ENCODE assay signal across 10 cellular contexts in genomic region chr16:86587955-86588354, GRCh38. TPM values are rescaled to one million over a fixed set of nuclear protein-coding genes. Genes with fewer than 3 reads are reported as not detected.
A peak's percentile ranks its signal among the peaks of the same experiment; 100 is the strongest.
DNase-seq lines count a peak whose midpoint lies in the region; ATAC-seq, FAIRE-seq and TF ChIP-seq lines count a peak whose summit lies in the region.
"Not testable (repeated sequence)": the region's sequence is repeated elsewhere in the genome, so short reads cannot be mapped to it uniquely, and the experiment has no call there.
"Had no signal": no experiment of that assay in that cellular context is flagged by ENCODE, and none has a peak within 500 bp of the region (broad histone marks: within the 10 kb centered on the region; RNA-seq: fewer than 3 reads in every experiment).

No MANE protein-coding gene starts in this region.

- not testable (repeated sequence) for TF ChIP-seq RAD21 in IMR-90 (IDR thresholded peaks at IDR 0.05; ENCODE audit: low read length); GM12878 (IDR thresholded peaks at IDR 0.05; ENCODE audit: insufficient read depth, low read depth, low read length)

- H4K20me1 ChIP-seq in IMR-90 (ENCODE audit: insufficient read depth, low read length); GM12878 (ENCODE audit: control insufficient read depth, insufficient read depth); endothelial cell of umbilical vein (replicated peaks; ENCODE audit: control insufficient read depth, extremely low read depth, insufficient read depth, low read length): not testable (repeated sequence)

- not testable (repeated sequence) for H3K4me2 ChIP-seq in IMR-90 (ENCODE audit: low read depth, low read length); GM12878 (ENCODE audit: control insufficient read depth, insufficient read depth); endothelial cell of umbilical vein (ENCODE audit: insufficient read depth, low read length)

- not testable (repeated sequence) for H4K91ac ChIP-seq in IMR-90 (ENCODE audit: insufficient read depth, low read depth, low read length)

- WGBS in IMR-90 (ENCODE audit: extremely low coverage in 2 of 2, insufficient read length in 1 of 2), 2 experiments = 96% methylated on average over 3 of the region's 3 CpGs; no CpG with 5 or more reads in 1 of the 2 experiments
- WGBS in GM12878 (ENCODE audit: insufficient coverage, insufficient replicate concordance, low lambda C conversion rate, missing lambda C conversion rate) = 27% methylated on average over 3 of the region's 3 CpGs

- peak overlapping the region; percentile 87 for H2BK5ac ChIP-seq in IMR-90 (ENCODE audit: low read depth, low read length, poor library complexity, severe bottlenecking)

- TF ChIP-seq POLR2A in IMR-90 (IDR thresholded peaks at IDR 0.05; ENCODE audit: low read depth, low read length); GM12878 (IDR thresholded peaks at IDR 0.05; ENCODE audit: low read depth, low read length); endothelial cell of umbilical vein (IDR thresholded peaks at IDR 0.05; ENCODE audit: low read depth, low read length): not testable (repeated sequence)

- peaks cover 51% of the 10 kb centered on the region for H3K9me1 ChIP-seq in IMR-90 (ENCODE audit: insufficient read depth, low read length)
- H3K9me1 ChIP-seq in endothelial cell of umbilical vein (replicated peaks; ENCODE audit: control insufficient read depth, extremely low read depth, insufficient read depth, low read length) = not testable (repeated sequence)

- not testable (repeated sequence) for H3K9me3 ChIP-seq in HEK293 (ENCODE audit: control insufficient read depth, insufficient read depth, low read depth, low read length); IMR-90 (ENCODE audit: control insufficient read depth, insufficient read depth, low read length); GM12878 (replicated peaks; ENCODE audit: control insufficient read depth, insufficient read depth, low read length); endothelial cell of umbilical vein (replicated peaks; ENCODE audit: control insufficient read depth, insufficient read depth, low read length); thoracic aorta

- CTCF ChIA-PET in HEK293 (lab: Yijun Ruan, JAX); IMR-90 (lab: Yijun Ruan, JAX); GM12878 (lab: Yijun Ruan, JAX); endothelial cell of umbilical vein (lab: Charles Lee): not testable (repeated sequence)

- dilution Hi-C loops in IMR-90 (cut with HindIII; ENCODE audit: low sequenced_read_pairs, unreplicated experiment); endothelial cell of umbilical vein (cut with MboI; ENCODE audit: extremely low pct_ligation_motif_present, low sequenced_read_pairs): not testable (repeated sequence)

- peak overlapping the region; percentile 36; the same call in 1 of the 2 replicates for H2BK120ac ChIP-seq in IMR-90 (ENCODE audit: low read depth, low read length)

- POLR2A ChIA-PET in HEK293 (lab: Yijun Ruan, JAX); IMR-90 (lab: Charles Lee; ENCODE audit: unreplicated experiment); GM12878 (lab: Charles Lee); endothelial cell of umbilical vein (lab: Charles Lee): not testable (repeated sequence)

- H3K4me3 ChIP-seq in HEK293 (ENCODE audit: low read depth, low read length); IMR-90 (ENCODE audit: insufficient read depth, low read depth, low read length); GM12878; coronary artery; endothelial cell of umbilical vein (replicated peaks in 1 of 3; ENCODE audit: insufficient read depth in 1 of 3, low read depth in 1 of 3, low read length in 3 of 3); thoracic aorta: not testable (repeated sequence)

- H3K9ac ChIP-seq in IMR-90 (ENCODE audit: low read depth, low read length); GM12878 (ENCODE audit: control insufficient read depth, insufficient read depth, low read length); endothelial cell of umbilical vein (replicated peaks; ENCODE audit: extremely low read depth, insufficient read depth, low read length): not testable (repeated sequence)

- H2BK20ac ChIP-seq in IMR-90 (ENCODE audit: low read depth, low read length) = peak overlapping the region; percentile 53; the same call in 1 of the 2 replicates

- H2AFZ ChIP-seq in IMR-90 (replicated peaks; ENCODE audit: low read length, poor library complexity); GM12878 (ENCODE audit: control insufficient read depth, low read depth, low read length); endothelial cell of umbilical vein (ENCODE audit: low read depth, low read length): not testable (repeated sequence)

- H4K8ac ChIP-seq in IMR-90 (ENCODE audit: low read depth in 2 of 2, low read length in 2 of 2) = peak overlapping the region in 1 of 2 experiments; percentile 45; a peak in 1 of 4 replicates

- not testable (repeated sequence) for ATAC-seq in IMR-90 (ENCODE audit: low read depth); GM12878; thoracic aorta (ENCODE audit: insufficient number of reproducible peaks, low FRiP score, low read depth)

- FAIRE-seq in GM12878 (lab: Jason Lieb, UNC) (peak; percentile 49), endothelial cell of umbilical vein (lab: Jason Lieb, UNC) (peak; percentile 40)

- not testable (repeated sequence) for TF ChIP-seq CTCF in HEK293 (tag by site-specific recombination; IDR thresholded peaks at IDR 0.05); IMR-90 (conservative IDR thresholded peaks at IDR 0.05; ENCODE audit: low read depth, low read length); GM12878 (IDR thresholded peaks at IDR 0.05 in 2 of 3, conservative IDR thresholded peaks at IDR 0.05 in 1 of 3; ENCODE audit: control insufficient read depth in 2 of 3, extremely low read depth in 1 of 3, insufficient read depth in 1 of 3, low read depth in 3 of 3, low read length in 3 of 3); coronary artery (IDR thresholded peaks at IDR 0.05); endothelial cell of umbilical vein (IDR thresholded peaks at IDR 0.05; ENCODE audit: extremely low read depth in 1 of 2, insufficient read depth in 1 of 2, low read depth in 1 of 2, low read length in 2 of 2); thoracic aorta (IDR thresholded peaks at IDR 0.05)

- H3K23ac ChIP-seq in IMR-90 (ENCODE audit: low read depth, low read length) = not testable (repeated sequence)

- intact Hi-C loops in IMR-90 (cut with micrococcal nuclease); GM12878 (cut with micrococcal nuclease; ENCODE audit: unreplicated experiment); endothelial cell of umbilical vein (cut with micrococcal nuclease): not testable (repeated sequence)

- SMC1A ChIA-PET in GM12878 (lab: Charles Lee; ENCODE audit: uncharacterized antibody, unreplicated experiment) = not testable (repeated sequence)

- H3K4me1 ChIP-seq in HEK293 (ENCODE audit: control insufficient read depth, insufficient read depth, low read length); GM12878 (ENCODE audit: control insufficient read depth, insufficient read depth, low read length): not testable (repeated sequence)
- H3K4me1 ChIP-seq in IMR-90 (ENCODE audit: control insufficient read depth, insufficient read depth, low read length) (peaks cover 48% of the 10 kb centered on the region), endothelial cell of umbilical vein (ENCODE audit: control insufficient read depth, extremely low read depth, insufficient read depth, low read length) (peaks cover 29% of the 10 kb centered on the region), thoracic aorta (ENCODE audit: control insufficient read depth in 1 of 2, low read depth in 2 of 2) (peaks cover 49 to 97% of the 10 kb centered on the region in 2 donors)

- not testable (repeated sequence) for H4K5ac ChIP-seq in IMR-90 (ENCODE audit: low read depth, low read length)

- H2AK5ac ChIP-seq in IMR-90 (ENCODE audit: low read depth, low read length) = peak overlapping the region; percentile 96

- H3K27ac ChIP-seq in HEK293 (ENCODE audit: extremely low read depth, low read depth, low read length); IMR-90 (ENCODE audit: insufficient read depth, low read length); GM12878 (ENCODE audit: control insufficient read depth, insufficient read depth); endothelial cell of umbilical vein (ENCODE audit: insufficient read depth, low read depth, low read length): not testable (repeated sequence)
- H3K27ac ChIP-seq in coronary artery = peak overlapping the region; percentile 86 to 98
- H3K27ac ChIP-seq in thoracic aorta = peak overlapping the region; percentile 76 to 91

- H2AK9ac ChIP-seq in IMR-90 (replicated peaks; ENCODE audit: low read depth, low read length, poor library complexity) = not testable (repeated sequence)

- BruUV-seq in IMR-90 (replicated peaks; lab: Mats Ljungman, UMichigan); GM12878 (replicated peaks; lab: Mats Ljungman, UMichigan); endothelial cell of umbilical vein (replicated peaks; lab: Mats Ljungman, UMichigan): not testable (repeated sequence)

- RAD21 ChIA-PET in GM12878 (lab: Charles Lee; ENCODE audit: unreplicated experiment) = not testable (repeated sequence)

- H3K18ac ChIP-seq in IMR-90 (ENCODE audit: low read depth, low read length) = not testable (repeated sequence)

- peak overlapping the region; percentile 86 for H3K4ac ChIP-seq in IMR-90 (ENCODE audit: low read depth, low read length)

- not testable (repeated sequence) for TF ChIP-seq EP300 in GM12878 (IDR thresholded peaks at IDR 0.05; ENCODE audit: borderline replicate concordance in 1 of 2, control insufficient read depth in 1 of 2, low read depth in 2 of 2, low read length in 2 of 2)

- peak overlapping the region; percentile 55; the same call in 2 of the 3 replicates for H2BK15ac ChIP-seq in IMR-90 (ENCODE audit: low read depth, low read length)

- not testable (repeated sequence) for H3K36me3 ChIP-seq in HEK293 (ENCODE audit: control insufficient read depth in 2 of 2, insufficient read depth in 1 of 2, low read length in 2 of 2); IMR-90 (ENCODE audit: control insufficient read depth, insufficient read depth, low read length); GM12878 (ENCODE audit: control insufficient read depth in 2 of 2, insufficient read depth in 2 of 2, low read length in 1 of 2); endothelial cell of umbilical vein (ENCODE audit: control insufficient read depth in 2 of 2, extremely low read depth in 1 of 2, insufficient read depth in 2 of 2, low read length in 2 of 2); thoracic aorta

- H3K14ac ChIP-seq in IMR-90 (replicated peaks; ENCODE audit: low read depth, low read length) = peak overlapping the region; percentile 57; the same call in 1 of the 2 replicates

- DNase-seq in IMR-90; GM12878 (ENCODE audit: low read depth, low spot score); coronary artery (ENCODE audit: low spot score); endothelial cell of umbilical vein (ENCODE audit: low read depth, low spot score); thoracic aorta (ENCODE audit: low spot score): not testable (repeated sequence)

- H3K79me1 ChIP-seq in IMR-90 (ENCODE audit: low read depth in 1 of 2, low read length in 2 of 2) = peaks cover 31 to 73% of the 10 kb centered on the region in 2 experiments

- H3K79me2 ChIP-seq in GM12878 (ENCODE audit: control insufficient read depth, insufficient read depth, low read length); endothelial cell of umbilical vein (ENCODE audit: control insufficient read depth, insufficient read depth, low read length): not testable (repeated sequence)

- not testable (repeated sequence) for H3K56ac ChIP-seq in IMR-90 (ENCODE audit: extremely low read depth, insufficient read depth, low read length)

- in situ Hi-C loops in IMR-90 (cut with MboI; ENCODE audit: low sequenced_read_pairs) = loop anchor here (10.0 kb wide), 1 partner anchor 167 kb away; no protein-coding TSS in a partner anchor
- in situ Hi-C loops in GM12878 (cut with MboI) = not testable (repeated sequence)

- H3K27me3 ChIP-seq in IMR-90 (ENCODE audit: control insufficient read depth, insufficient read depth, low read length); GM12878 (replicated peaks in 1 of 2; ENCODE audit: control insufficient read depth in 2 of 2, insufficient read depth in 2 of 2, low read length in 1 of 2); endothelial cell of umbilical vein (ENCODE audit: control insufficient read depth in 2 of 2, insufficient read depth in 2 of 2, low read length in 2 of 2); thoracic aorta (replicated peaks; ENCODE audit: insufficient read depth): not testable (repeated sequence)

RNA-seq across cellular contexts. Expression of gene FOXL1, which starts 9.6 kb away (rescaled TPM):
- total RNA-seq in IMR-90 (2012; rRNA removed) (15.2 and 23.9 TPM in 2 replicates), GM12878 (2014; rRNA removed) (not detected in 2 replicates), GM12878 (2014; rRNA removed; fragmentation: Illumina TruSeq; extraction: Trizol) (not detected in 2 replicates), GM12878 (2021) (not detected in 2 replicates), endothelial cell of umbilical vein (3.8 and 4.2 TPM in 2 replicates), thoracic aorta (10 to 100 TPM; 52.1 to 52.8 TPM)
- polyA plus RNA-seq in IMR-90 (2012; rRNA removed) (25.8 and 29.9 TPM in 2 replicates), GM12878 (2011; rRNA removed) (0.03 and 0.05 TPM in 2 replicates), GM12878 (2014; fragmentation: Illumina TruSeq; extraction: Trizol) (not detected in 2 replicates), GM12878 (2014; fragmentation: Nextera tagmentation; extraction: Ambion mirVana) (not detected), GM12878 (2014; rRNA removed) (not detected in 2 replicates), GM12878 (2016; fragmentation: Nextera tagmentation; extraction: Ambion mirVana) (not detected), endothelial cell of umbilical vein (2.8 and 3.2 TPM in 2 replicates)
- 59.6 and 70.0 TPM in 2 replicates for polyA plus RNA-seq in IMR-90 (2012; cell fraction: cytosol; rRNA removed)
- polyA plus RNA-seq in IMR-90 (2012; cell fraction: nucleus; rRNA removed; ENCODE audit: low replicate concordance) = 22.9 and 59.6 TPM in 2 replicates
- total RNA-seq in GM12878 (2013; cell fraction: nucleolus; rRNA removed) = not detected in 2 replicates
- not detected for polyA plus RNA-seq in GM12878 (2011; ENCODE audit: low read depth)
- polyA plus RNA-seq in GM12878 (2011; cell fraction: cytosol; rRNA removed) = 0.01 and 0.03 TPM in 2 replicates
- 0.09 and 0.10 TPM in 2 replicates for polyA plus RNA-seq in GM12878 (2011; cell fraction: nucleus; rRNA removed)
- polyA plus RNA-seq in GM12878 (2012) = not detected in 2 replicates
- 0.07 TPM in 1 of 2 replicates, not detected in the other for polyA minus RNA-seq in GM12878 (2011; rRNA and poly(A)+ RNA removed)
- 0.40 TPM in 1 of 2 replicates, not detected in the other for polyA minus RNA-seq in GM12878 (2011; cell fraction: cytosol; rRNA and poly(A)+ RNA removed)
- polyA minus RNA-seq in GM12878 (2011; cell fraction: nucleus; rRNA and poly(A)+ RNA removed) = not detected in 2 replicates
- 1.0 and 1.5 TPM in 2 replicates for polyA plus RNA-seq in endothelial cell of umbilical vein (2011; cell fraction: cytosol; rRNA removed)
- polyA plus RNA-seq in endothelial cell of umbilical vein (2011; cell fraction: nucleus; rRNA removed) = 1.8 and 3.0 TPM in 2 replicates
- 1.1 and 1.4 TPM in 2 replicates for polyA plus RNA-seq in endothelial cell of umbilical vein (2012)
- 0.78 and 0.98 TPM in 2 replicates for polyA minus RNA-seq in endothelial cell of umbilical vein
- 2.5 TPM for polyA minus RNA-seq in endothelial cell of umbilical vein (2011; cell fraction: cytosol; rRNA and poly(A)+ RNA removed)
- polyA minus RNA-seq in endothelial cell of umbilical vein (2011; cell fraction: nucleus; rRNA and poly(A)+ RNA removed) = 1.9 and 4.6 TPM in 2 replicates
- total RNA-seq: CD4-positive, alpha-beta memory T cell; CD4-positive, CD25-positive, alpha-beta regulatory T cell; CD8-positive, alpha-beta memory T cell had no signal
- polyA plus RNA-seq: CD14-positive monocyte; CD4-positive, alpha-beta memory T cell; CD4-positive, CD25-positive, alpha-beta regulatory T cell; CD8-positive, alpha-beta memory T cell had no signal

RNA-seq across cellular contexts. Expression of gene FOXC2, which starts 21.3 kb away (rescaled TPM):
- total RNA-seq in IMR-90 (2012; rRNA removed) (0.90 and 1.1 TPM in 2 replicates), GM12878 (2014; rRNA removed) (not detected in 2 replicates), GM12878 (2014; rRNA removed; fragmentation: Illumina TruSeq; extraction: Trizol) (not detected in 2 replicates), GM12878 (2021) (not detected in 2 replicates), endothelial cell of umbilical vein (44.0 and 47.0 TPM in 2 replicates), thoracic aorta (10 to 100 TPM; 54.5 to 60.7 TPM)
- polyA plus RNA-seq in IMR-90 (2012; rRNA removed) (6.4 and 9.2 TPM in 2 replicates), GM12878 (2011; rRNA removed) (not detected in 2 replicates), GM12878 (2014; fragmentation: Illumina TruSeq; extraction: Trizol) (not detected in 2 replicates), GM12878 (2014; fragmentation: Nextera tagmentation; extraction: Ambion mirVana) (not detected), GM12878 (2014; rRNA removed) (0.03 TPM in 1 of 2 replicates, not detected in the other), GM12878 (2016; fragmentation: Nextera tagmentation; extraction: Ambion mirVana) (not detected), endothelial cell of umbilical vein (7.2 and 7.7 TPM in 2 replicates)
- 5.5 and 8.7 TPM in 2 replicates for polyA plus RNA-seq in IMR-90 (2012; cell fraction: cytosol; rRNA removed)
- 4.3 and 7.4 TPM in 2 replicates for polyA plus RNA-seq in IMR-90 (2012; cell fraction: nucleus; rRNA removed; ENCODE audit: low replicate concordance)
- not detected in 2 replicates for total RNA-seq in GM12878 (2013; cell fraction: nucleolus; rRNA removed)
- not detected for polyA plus RNA-seq in GM12878 (2011; ENCODE audit: low read depth)
- polyA plus RNA-seq in GM12878 (2011; cell fraction: cytosol; rRNA removed) = 0.01 TPM in 1 of 2 replicates, not detected in the other
- not detected in 2 replicates for polyA plus RNA-seq in GM12878 (2011; cell fraction: nucleus; rRNA removed)
- polyA plus RNA-seq in GM12878 (2012) = 0.04 TPM in 1 of 2 replicates, not detected in the other
- not detected in 2 replicates for polyA minus RNA-seq in GM12878 (2011; rRNA and poly(A)+ RNA removed)
- polyA minus RNA-seq in GM12878 (2011; cell fraction: cytosol; rRNA and poly(A)+ RNA removed) = not detected in 2 replicates
- not detected in 2 replicates for polyA minus RNA-seq in GM12878 (2011; cell fraction: nucleus; rRNA and poly(A)+ RNA removed)
- 7.2 and 7.9 TPM in 2 replicates for polyA plus RNA-seq in endothelial cell of umbilical vein (2011; cell fraction: cytosol; rRNA removed)
- polyA plus RNA-seq in endothelial cell of umbilical vein (2011; cell fraction: nucleus; rRNA removed) = 8.5 and 9.7 TPM in 2 replicates
- polyA plus RNA-seq in endothelial cell of umbilical vein (2012) = 54.1 and 60.0 TPM in 2 replicates
- polyA minus RNA-seq in endothelial cell of umbilical vein = 3.8 and 6.0 TPM in 2 replicates
- polyA minus RNA-seq in endothelial cell of umbilical vein (2011; cell fraction: cytosol; rRNA and poly(A)+ RNA removed) = 3.3 TPM
- polyA minus RNA-seq in endothelial cell of umbilical vein (2011; cell fraction: nucleus; rRNA and poly(A)+ RNA removed) = 9.2 and 14.3 TPM in 2 replicates
- total RNA-seq: CD4-positive, alpha-beta memory T cell; CD4-positive, CD25-positive, alpha-beta regulatory T cell; CD8-positive, alpha-beta memory T cell had no signal
- polyA plus RNA-seq: CD14-positive monocyte; CD4-positive, alpha-beta memory T cell; CD4-positive, CD25-positive, alpha-beta regulatory T cell; CD8-positive, alpha-beta memory T cell had no signal

RNA-seq across cellular contexts. Expression of gene MTHFSD, which starts 32.9 kb away (rescaled TPM):
- total RNA-seq in IMR-90 (2012; rRNA removed) = 7.8 and 8.2 TPM in 2 replicates
- polyA plus RNA-seq in IMR-90 (2012; rRNA removed) = 13.7 and 16.8 TPM in 2 replicates
- 5.6 and 7.9 TPM in 2 replicates for polyA plus RNA-seq in IMR-90 (2012; cell fraction: cytosol; rRNA removed)
- 71.8 and 97.1 TPM in 2 replicates for polyA plus RNA-seq in IMR-90 (2012; cell fraction: nucleus; rRNA removed; ENCODE audit: low replicate concordance)
- 83.6 and 90.5 TPM in 2 replicates for total RNA-seq in GM12878 (2013; cell fraction: nucleolus; rRNA removed)
- 15.2 and 19.7 TPM in 2 replicates for total RNA-seq in GM12878 (2014; rRNA removed)
- 13.5 and 14.5 TPM in 2 replicates for total RNA-seq in GM12878 (2014; rRNA removed; fragmentation: Illumina TruSeq; extraction: Trizol)
- 19.0 TPM in 2 replicates for total RNA-seq in GM12878 (2021)
- 5.2 TPM for polyA plus RNA-seq in GM12878 (2011; ENCODE audit: low read depth)
- 21.7 and 24.5 TPM in 2 replicates for polyA plus RNA-seq in GM12878 (2011; rRNA removed)
- polyA plus RNA-seq in GM12878 (2011; cell fraction: cytosol; rRNA removed) = 16.6 and 19.3 TPM in 2 replicates
- polyA plus RNA-seq in GM12878 (2011; cell fraction: nucleus; rRNA removed) = 109 and 129 TPM in 2 replicates
- 13.2 and 16.9 TPM in 2 replicates for polyA plus RNA-seq in GM12878 (2012)
- 15.0 and 15.7 TPM in 2 replicates for polyA plus RNA-seq in GM12878 (2014; fragmentation: Illumina TruSeq; extraction: Trizol)
- 1 to 10 TPM; 2.2 to 3.3 TPM for polyA plus RNA-seq in GM12878 (2014; fragmentation: Nextera tagmentation; extraction: Ambion mirVana)
- polyA plus RNA-seq in GM12878 (2014; rRNA removed) = 17.7 and 17.8 TPM in 2 replicates
- polyA plus RNA-seq in GM12878 (2016; fragmentation: Nextera tagmentation; extraction: Ambion mirVana) = 10 to 100 TPM; 18.6 to 20.2 TPM
- 21.4 and 24.6 TPM in 2 replicates for polyA minus RNA-seq in GM12878 (2011; rRNA and poly(A)+ RNA removed)
- 6.3 and 7.1 TPM in 2 replicates for polyA minus RNA-seq in GM12878 (2011; cell fraction: cytosol; rRNA and poly(A)+ RNA removed)
- polyA minus RNA-seq in GM12878 (2011; cell fraction: nucleus; rRNA and poly(A)+ RNA removed) = 48.8 and 64.1 TPM in 2 replicates
- 21.1 and 23.2 TPM in 2 replicates for total RNA-seq in endothelial cell of umbilical vein
- polyA plus RNA-seq in endothelial cell of umbilical vein = 16.7 and 17.8 TPM in 2 replicates
- 6.9 and 9.6 TPM in 2 replicates for polyA plus RNA-seq in endothelial cell of umbilical vein (2011; cell fraction: cytosol; rRNA removed)
- polyA plus RNA-seq in endothelial cell of umbilical vein (2011; cell fraction: nucleus; rRNA removed) = 67.5 and 76.2 TPM in 2 replicates
- 17.6 and 21.9 TPM in 2 replicates for polyA plus RNA-seq in endothelial cell of umbilical vein (2012)
- 20.2 and 21.4 TPM in 2 replicates for polyA minus RNA-seq in endothelial cell of umbilical vein
- polyA minus RNA-seq in endothelial cell of umbilical vein (2011; cell fraction: cytosol; rRNA and poly(A)+ RNA removed) = 7.2 TPM
- polyA minus RNA-seq in endothelial cell of umbilical vein (2011; cell fraction: nucleus; rRNA and poly(A)+ RNA removed) = 27.4 and 36.6 TPM in 2 replicates
- 10 to 100 TPM; 25.0 to 30.8 TPM for total RNA-seq in thoracic aorta

Comparison
In these comparisons a context has a peak if more than half of its experiments do, and no peak if none do; other contexts are left out.
1. RNA of gene FOXC2, which starts 21.3 kb away (total RNA-seq): 54.5 to 60.7 TPM in thoracic aorta and 44.0 to 47.0 TPM in endothelial cell of umbilical vein; 0.90 to 1.1 TPM in IMR-90 and not detected in GM12878; every median in the first group is over 10 times any median in the second.